Comparison of ENCODE assay signal across 19 cellular contexts in genomic region chr4:169400832-169401231, GRCh38.
DNase-seq lines count a peak whose midpoint lies in the region; ATAC-seq, FAIRE-seq and TF ChIP-seq lines count a peak whose summit lies in the region.
"Had no signal": no experiment of that assay in that cellular context is flagged by ENCODE, and none has a peak within 500 bp of the region (broad histone marks: within the 10 kb centered on the region; RNA-seq: fewer than 3 reads in every experiment).

No MANE protein-coding gene starts in this region.

- no peaks in the 10 kb centered on the region for H4K20me1 ChIP-seq in GM12878 (ENCODE audit: control insufficient read depth, insufficient read depth)
- H4K20me1 ChIP-seq: BLaER1 had no signal

- no peaks in the 10 kb centered on the region for H3K79me2 ChIP-seq in GM12878 (ENCODE audit: control insufficient read depth, insufficient read depth, low read length)

- DNase-seq in GM12892 (ENCODE audit: insufficient read length): no peak
- no peak for DNase-seq in GM12878 (ENCODE audit: low read depth, low spot score)
- DNase-seq in stimulated activated naive CD4-positive, alpha-beta T cell (lab: John Stamatoyannopoulos, UW): no peak
- DNase-seq in SK-N-DZ (ENCODE audit: low spot score): no peak
- DNase-seq: Caco-2; CD4-positive, CD25-positive, alpha-beta regulatory T cell; CD8-positive, alpha-beta T cell; DMS153; DND-41; GM23248; H7; HCEC 1CT had no signal

- POLR2A ChIA-PET in GM12878 (lab: Charles Lee): interaction anchor here (0.8 to 1.5 kb wide), 5 partner anchors 10 to 391 kb away, joined by 3 to 7 read pairs (median 4); partner anchors contain the start of gene CBR4

- CTCF ChIA-PET in GM12878 (lab: Yijun Ruan, JAX): interaction anchor here (0.6 to 1.6 kb wide), 8 partner anchors 10 to 296 kb away, joined by 3 to 5 read pairs (median 3); no protein-coding TSS in a partner anchor

- BruUV-seq in GM12878 (replicated peaks; lab: Mats Ljungman, UMichigan): no TSS peak

- no peak overlapping the region for H3K9ac ChIP-seq in GM12878 (ENCODE audit: control insufficient read depth, insufficient read depth, low read length)
- H3K9ac ChIP-seq: BLaER1, GM23248 had no signal

- in situ Hi-C loops in GM12878 (cut with MboI): no loop called here

- peak; percentile 20 for ATAC-seq in HG03159 (IDR thresholded peaks at IDR 0.05; ENCODE audit: unreplicated experiment)
- peak; percentile 73 for ATAC-seq in GM12878
- ATAC-seq in GM19467 (IDR thresholded peaks at IDR 0.05; ENCODE audit: unreplicated experiment): no peak
- ATAC-seq: CD8-positive, alpha-beta T cell had no signal

- H3K4me1 ChIP-seq in GM12878 (ENCODE audit: control insufficient read depth, insufficient read depth, low read length): peaks cover 13% of the 10 kb centered on the region
- H3K4me1 ChIP-seq: BLaER1, Caco-2 had no signal

- RAD21 ChIA-PET in GM12878 (lab: Charles Lee; ENCODE audit: unreplicated experiment): interaction anchor here (1.0 to 3.3 kb wide), 9 partner anchors 10 to 132 kb away, joined by 3 to 23 read pairs (median 7); no protein-coding TSS in a partner anchor

- H3K9me3 ChIP-seq in GM12878 (replicated peaks; ENCODE audit: control insufficient read depth, insufficient read depth, low read length): peaks cover 1% of the 10 kb centered on the region; the same call in 2 of the 3 replicates
- H3K9me3 ChIP-seq: BLaER1, Caco-2 had no signal

- SMC1A ChIA-PET in GM12878 (lab: Charles Lee; ENCODE audit: uncharacterized antibody, unreplicated experiment): interaction anchor here (0.6 to 8.6 kb wide), 7 partner anchors 11 to 128 kb away, joined by 3 to 76 read pairs (median 3); no protein-coding TSS in a partner anchor

- H3K27me3 ChIP-seq in GM12878 (replicated peaks in 1 of 2; ENCODE audit: control insufficient read depth in 2 of 2, insufficient read depth in 2 of 2, low read length in 1 of 2): no peaks in the 10 kb centered on the region
- H3K27me3 ChIP-seq: BLaER1 had no signal

- no peaks in the 10 kb centered on the region; a peak in 1 of 4 replicates for H3K36me3 ChIP-seq in GM12878 (ENCODE audit: control insufficient read depth in 2 of 2, insufficient read depth in 2 of 2, low read length in 1 of 2)

- no peak overlapping the region; the same call in 1 of the 2 replicates for H3K27ac ChIP-seq in GM12878 (ENCODE audit: control insufficient read depth, insufficient read depth)
- H3K27ac ChIP-seq: 22Rv1, BLaER1, C4-2B, GM23248 had no signal

- TF ChIP-seq POLR2A in GM12892 (IDR thresholded peaks at IDR 0.05; ENCODE audit: low read depth, low read length) (no peak), GM12878 (IDR thresholded peaks at IDR 0.05; ENCODE audit: low read depth, low read length) (no peak)

- no peak for TF ChIP-seq CTCF in GM12878 (IDR thresholded peaks at IDR 0.05 in 2 of 3, conservative IDR thresholded peaks at IDR 0.05 in 1 of 3; ENCODE audit: control insufficient read depth in 2 of 3, extremely low read depth in 1 of 3, insufficient read depth in 1 of 3, low read depth in 3 of 3, low read length in 3 of 3)

- TF ChIP-seq RAD21 in GM12878 (IDR thresholded peaks at IDR 0.05; ENCODE audit: insufficient read depth, low read depth, low read length): no peak

- TF ChIP-seq EP300 in GM12878 (IDR thresholded peaks at IDR 0.05; ENCODE audit: borderline replicate concordance in 1 of 2, control insufficient read depth in 1 of 2, low read depth in 2 of 2, low read length in 2 of 2): no peak

- FAIRE-seq in GM12892 (lab: Jason Lieb, UNC): peak; percentile 74
- peak; percentile 35 for FAIRE-seq in GM12878 (lab: Jason Lieb, UNC)
- FAIRE-seq: G401.6, H1 had no signal

- no peak overlapping the region for H2AFZ ChIP-seq in GM12878 (ENCODE audit: control insufficient read depth, low read depth, low read length)
- H2AFZ ChIP-seq: GM23248 had no signal

- H3K4me3 ChIP-seq in GM12878: no peak overlapping the region
- H3K4me3 ChIP-seq: BLaER1, GM23248 had no signal

- intact Hi-C loops in GM12878 (cut with micrococcal nuclease; ENCODE audit: unreplicated experiment): loop anchor here (2.0 to 5.0 kb wide), 3 partner anchors 38 to 304 kb away; no protein-coding TSS in a partner anchor

- WGBS in GM12878 (ENCODE audit: insufficient coverage, insufficient replicate concordance, low lambda C conversion rate, missing lambda C conversion rate): 42% methylated on average over 3 of the region's 3 CpGs

- peak overlapping the region; percentile 38 for H3K4me2 ChIP-seq in GM12878 (ENCODE audit: control insufficient read depth, insufficient read depth)
- H3K4me2 ChIP-seq: BLaER1 had no signal

TF ChIP-seq in GM12878, 131 proteins besides CTCF, POLR2A, EP300 and RAD21:
- TF ChIP-seq MTA2 (IDR thresholded peaks at IDR 0.05; ENCODE audit: low read depth) (no peak), ASH2L (IDR thresholded peaks at IDR 0.05; ENCODE audit: borderline replicate concordance, low read depth) (no peak), SIX5 (IDR thresholded peaks at IDR 0.05; ENCODE audit: low read depth, low read length, severe bottlenecking) (no peak), SMARCA5 (IDR thresholded peaks at IDR 0.05) (0 out of 2 replicates have a peak, but pooled peaks have one; percentile 11), EGR1 (IDR thresholded peaks at IDR 0.05; ENCODE audit: borderline replicate concordance in 1 of 2, low read depth in 2 of 2, low read length in 2 of 2) (no peak), NFIC (IDR thresholded peaks at IDR 0.05; ENCODE audit: low read depth, low read length) (peak; percentile 51; the same call in 1 of the 2 replicates), ZNF687 (IDR thresholded peaks at IDR 0.05) (no peak), RELB (IDR thresholded peaks at IDR 0.05; ENCODE audit: low read depth) (0 out of 2 replicates have a peak, but pooled peaks have one; percentile 8), IKZF2 (IDR thresholded peaks at IDR 0.05) (0 out of 4 replicates have a peak, but pooled peaks of 1 of the 2 experiments have one; percentile 1), RCOR1 (conservative IDR thresholded peaks at IDR 0.05; ENCODE audit: low read depth, low read length) (no peak), FOXM1 (IDR thresholded peaks at IDR 0.05; ENCODE audit: low read depth, low read length) (no peak), CREB1 (IDR thresholded peaks at IDR 0.05; ENCODE audit: low read depth) (no peak), NBN (IDR thresholded peaks at IDR 0.05) (no peak), TCF12 (IDR thresholded peaks at IDR 0.05; ENCODE audit: low read depth, low read length) (no peak), EZH2 (IDR thresholded peaks at IDR 0.05; ENCODE audit: borderline replicate concordance, control insufficient read depth, low read depth, low read length) (no peak), RUNX3 (IDR thresholded peaks at IDR 0.05; ENCODE audit: low read length) (no peak), CHD4 (IDR thresholded peaks at IDR 0.05) (no peak), USF1 (IDR thresholded peaks at IDR 0.05; ENCODE audit: borderline replicate concordance, extremely low read length, insufficient read depth, low read depth, low read length) (no peak)
